Comparison of ENCODE assay signal across 1 cellular context in genomic region chr15:52556524-52556923, GRCh38.
A peak's percentile ranks its signal among the peaks of the same experiment; 100 is the strongest.
TF ChIP-seq lines count a peak whose summit lies in the region.

No MANE protein-coding gene starts in this region.

TF ChIP-seq in K562, 482 proteins besides CTCF, POLR2A, EP300 and RAD21:
- peak; percentile 46; the same call in 1 of the 2 replicates for TF ChIP-seq NCOR1 (IDR thresholded peaks at IDR 0.05)
- TF ChIP-seq TEAD4 (IDR thresholded peaks at IDR 0.05; ENCODE audit: low read length): peak; percentile 69; the same call in 1 of the 2 replicates
- no peak for TF ChIP-seq TEAD4 (CRISPR knock-in tag; IDR thresholded peaks at IDR 0.05; ENCODE audit: borderline replicate concordance)
- TF ChIP-seq RCOR1 (IDR thresholded peaks at IDR 0.05; ENCODE audit: borderline replicate concordance in 1 of 2, low read depth in 2 of 2, low read length in 2 of 2): peak in 1 of 2 experiments; percentile 16; a peak in 1 of 4 replicates
- peak; percentile 20 for TF ChIP-seq CCNT2 (IDR thresholded peaks at IDR 0.05; ENCODE audit: borderline replicate concordance, extremely low read depth, insufficient read length, low read depth, low read length)
- no peak for TF ChIP-seq ZNF507 (tag; conservative IDR thresholded peaks at IDR 0.05)
- peak; percentile 76 for TF ChIP-seq CBFA2T3 (IDR thresholded peaks at IDR 0.05)
- TF ChIP-seq SMARCA4 (IDR thresholded peaks at IDR 0.05): peak; percentile 67; the same call in 1 of the 2 replicates
- TF ChIP-seq SMARCC2 (IDR thresholded peaks at IDR 0.05; ENCODE audit: low read depth): no peak
- peak; percentile 78 for TF ChIP-seq TAL1 (IDR thresholded peaks at IDR 0.05)
- peak; percentile 45; the same call in 1 of the 2 replicates for TF ChIP-seq DPF2 (IDR thresholded peaks at IDR 0.05)
- TF ChIP-seq FOXA3 (CRISPR knock-in tag; conservative IDR thresholded peaks at IDR 0.05 in 1 of 2, IDR thresholded peaks at IDR 0.05 in 1 of 2): peak in 1 of 2 experiments; percentile 82; a peak in 2 of 4 replicates
- peak; percentile 39; the same call in 1 of the 2 replicates for TF ChIP-seq SMARCE1 (IDR thresholded peaks at IDR 0.05)
- peak; percentile 58 to 70; a peak in 3 of 4 replicates for TF ChIP-seq FOXK2 (conservative IDR thresholded peaks at IDR 0.05 in 1 of 2, IDR thresholded peaks at IDR 0.05 in 1 of 2; ENCODE audit: low read depth in 2 of 2)
- TF ChIP-seq POLR2AphosphoS5 (IDR thresholded peaks at IDR 0.05; ENCODE audit: control insufficient read depth, insufficient read depth, low read depth, low read length): 0 out of 2 replicates have a peak, but pooled peaks have one; percentile 19
- TF ChIP-seq CBFA2T2 (conservative IDR thresholded peaks at IDR 0.05): peak; percentile 57; the same call in 1 of the 2 replicates
- TF ChIP-seq ARID1B (IDR thresholded peaks at IDR 0.05): peak; percentile 80
- TF ChIP-seq TCF3 (CRISPR knock-in tag; IDR thresholded peaks at IDR 0.05): peak; percentile 61
- no peak for TF ChIP-seq ID3 (CRISPR knock-in tag; IDR thresholded peaks at IDR 0.05)
- TF ChIP-seq ID3 (tag; IDR thresholded peaks at IDR 0.05): no peak
- TF ChIP-seq LEF1 (IDR thresholded peaks at IDR 0.05): peak; percentile 16; the same call in 1 of the 2 replicates
- no peak for TF ChIP-seq NR4A1 (CRISPR knock-in tag; IDR thresholded peaks at IDR 0.05)
- TF ChIP-seq NR4A1 (tag; IDR thresholded peaks at IDR 0.05): no peak
- TF ChIP-seq MTA2 (IDR thresholded peaks at IDR 0.05; ENCODE audit: low read depth): peak; percentile 58; the same call in 1 of the 2 replicates
- TF ChIP-seq ZNF277 (CRISPR knock-in tag; IDR thresholded peaks at IDR 0.05; ENCODE audit: borderline replicate concordance): no peak
